15 cellular contexts compared by ENCODE assay signal in the genomic region with DNA sequence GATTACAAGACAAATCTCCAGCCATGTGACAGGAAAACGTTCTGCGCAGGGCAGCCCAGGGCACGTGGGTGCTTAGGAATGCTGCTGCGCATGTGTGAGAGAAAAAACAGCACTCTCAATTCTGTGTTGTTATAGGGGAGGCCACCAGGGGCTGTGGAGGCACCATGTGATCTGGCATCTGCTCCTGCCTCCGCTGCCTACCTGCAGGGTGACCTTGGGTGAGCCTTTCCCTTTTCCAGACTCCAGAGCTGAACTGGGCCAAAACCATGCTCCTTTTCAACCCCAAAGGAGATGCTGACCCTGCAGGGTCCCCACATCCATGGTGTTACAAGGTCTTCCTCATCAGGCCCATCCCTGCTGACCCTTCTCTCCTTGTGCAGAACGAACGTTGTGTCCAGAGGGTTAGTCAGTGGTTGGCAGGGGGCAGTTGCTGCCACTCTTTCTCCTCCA.
DNase-seq lines count a peak whose midpoint lies in the region; ATAC-seq and TF ChIP-seq lines count a peak whose summit lies in the region.
"Had no signal": no experiment of that assay in that cellular context is flagged by ENCODE, and none has a peak within 500 bp of the region (broad histone marks: within the 10 kb centered on the region; RNA-seq: fewer than 3 reads in every experiment).

No MANE protein-coding gene starts in this region.

- no peak overlapping the region for H3K27ac ChIP-seq in brain microvascular endothelial cell

- H3K27me3 Mint-ChIP-seq in nephron progenitor cell (ENCODE audit: low read depth, poor library complexity): peaks cover 30% of the 10 kb centered on the region

- H3K4me3 Mint-ChIP-seq in nephron progenitor cell: no peak overlapping the region
- H3K4me3 Mint-ChIP-seq: mesothelial cell of epicardium; T-helper 1 cell treated with Interleukin-12 subunit alpha and Interleukin-12 subunit beta and Interleukin-4 antibody, amounts not matched to agents 30 μg/mL and 1 μg/mL, for 36 hours had no signal

- no peaks in the 10 kb centered on the region for H3K36me3 Mint-ChIP-seq in nephron progenitor cell (ENCODE audit: low read depth)
- H3K36me3 Mint-ChIP-seq: mesothelial cell of epicardium had no signal

- DNase-seq in ELF-1 (ENCODE audit: low read depth, low spot score) (peak; percentile 76), HT-29 (ENCODE audit: low spot score) (peak; percentile 29), brain microvascular endothelial cell (no peak), nephron progenitor cell (no peak), Ammon's horn (ENCODE audit: low spot score) (no peak), globus pallidus (ENCODE audit: low spot score) (no peak)
- DNase-seq: AML-193, aorta, NCI-H1092 treated with DMSO at 0.1 percent for 48 hours, NCI-H226, posterior cingulate gyrus had no signal

- no peaks in the 10 kb centered on the region for H3K27me3 ChIP-seq in brain microvascular endothelial cell (replicated peaks)

- H3K9me3 Mint-ChIP-seq in nephron progenitor cell: no peaks in the 10 kb centered on the region
- H3K9me3 Mint-ChIP-seq: T-helper 1 cell treated with Interleukin-12 subunit alpha and Interleukin-12 subunit beta and Interleukin-4 antibody, amounts not matched to agents 30 μg/mL and 1 μg/mL, for 36 hours had no signal

- no peak overlapping the region for H3K4me3 ChIP-seq in brain microvascular endothelial cell (ENCODE audit: low read depth, low read length)

- no peak overlapping the region for H3K27ac Mint-ChIP-seq in nephron progenitor cell
- H3K27ac Mint-ChIP-seq: T-helper 1 cell treated with Interleukin-12 subunit alpha and Interleukin-12 subunit beta and Interleukin-4 antibody, amounts not matched to agents 30 μg/mL and 1 μg/mL, for 36 hours had no signal

- peaks cover 32% of the 10 kb centered on the region for H3K4me1 Mint-ChIP-seq in nephron progenitor cell

- in situ Hi-C loops in brain microvascular endothelial cell (cut with HindIII; ENCODE audit: low pct_ligation_motif_present, low sequenced_read_pairs): no loop called here

- no peaks in the 10 kb centered on the region for H3K36me3 ChIP-seq in brain microvascular endothelial cell (replicated peaks)

- ATAC-seq in HG02852 (IDR thresholded peaks at IDR 0.05; ENCODE audit: unreplicated experiment) (no peak), HG02763 (IDR thresholded peaks at IDR 0.05; ENCODE audit: unreplicated experiment) (no peak)

- TF ChIP-seq CTCF in brain microvascular endothelial cell (IDR thresholded peaks at IDR 0.05; ENCODE audit: low read depth, low read length, missing control alignments) (peak; percentile 25), nephron progenitor cell (IDR thresholded peaks at IDR 0.05) (peak; percentile 25)

Comparison
In these comparisons a context has a peak if more than half of its experiments do, and no peak if none do; other contexts are left out.
1. DNase-seq: peak in ELF-1 (single experiment) and HT-29 (single experiment); none in brain microvascular endothelial cell (single experiment), nephron progenitor cell (single experiment), Ammon's horn (single experiment) and globus pallidus (single experiment).